ENCODE assay signal across 24 cellular contexts in genomic region chr6:15166121-15166520, GRCh38.
"Had no signal": no experiment of that assay in that cellular context is flagged by ENCODE, and none has a peak within 500 bp of the region (broad histone marks: within the 10 kb centered on the region; RNA-seq: fewer than 3 reads in every experiment).

No MANE protein-coding gene starts in this region.

- H3K4me1 ChIP-seq: esophagus squamous epithelium, heart right ventricle, lower lobe of right lung, pancreas, prostate gland, right atrium auricular region, stomach, thyroid gland had no signal

- DNase-seq: cortex of kidney; effector memory CD8-positive, alpha-beta T cell; erythroblast; esophagus squamous epithelium; foreskin melanocyte; glutamatergic neuron; heart right ventricle; hippocampal formation; left ventricle myocardium superior; lower lobe of right lung; naive thymus-derived CD8-positive, alpha-beta T cell; nephron progenitor cell; occipital lobe; pancreas; stimulated activated CD4-positive, alpha-beta T cell treated with anti-CD3 and anti-CD28 coated beads, Interleukin-2, amount 100 ng/mL, for 24 hours; stimulated activated CD4-positive, alpha-beta T cell treated with anti-CD3 and anti-CD28 coated beads, Interleukin-4, amount 100 ng/mL, for 24 hours; stimulated activated naive CD4-positive, alpha-beta T cell treated with Interleukin-2 at 50 U/mL for 16 hours; stomach; thyroid gland; trophoblast cell had no signal

- H3K9me3 ChIP-seq: esophagus squamous epithelium, heart right ventricle, lower lobe of right lung, pancreas, prostate gland, right atrium auricular region, stomach, thyroid gland had no signal

- H3K4me3 ChIP-seq: esophagus squamous epithelium, heart right ventricle, lower lobe of right lung, pancreas, prostate gland, right atrium auricular region, smooth muscle cell, stomach, thyroid gland had no signal

- H3K36me3 Mint-ChIP-seq: naive thymus-derived CD8-positive, alpha-beta T cell; stimulated activated effector memory CD8-positive, alpha-beta T cell treated with anti-CD3 and anti-CD28 coated beads, Interleukin-12 subunit alpha, Interleukin-12 subunit beta, amount 100 ng/mL, for 72 hours had no signal

- H3K27ac Mint-ChIP-seq: effector memory CD8-positive, alpha-beta T cell; naive thymus-derived CD8-positive, alpha-beta T cell; nephron progenitor cell; stimulated activated effector memory CD8-positive, alpha-beta T cell treated with anti-CD3 and anti-CD28 coated beads, Interleukin-12 subunit alpha, Interleukin-12 subunit beta, amount 100 ng/mL, for 72 hours had no signal

- H3K27ac ChIP-seq: esophagus squamous epithelium, heart right ventricle, lower lobe of right lung, pancreas, prostate gland, right atrium auricular region, stomach, thyroid gland had no signal

- H3K4me1 Mint-ChIP-seq: naive thymus-derived CD8-positive, alpha-beta T cell; stimulated activated effector memory CD8-positive, alpha-beta T cell treated with anti-CD3 and anti-CD28 coated beads, Interleukin-12 subunit alpha, Interleukin-12 subunit beta, amount 100 ng/mL, for 72 hours had no signal

- H3K27me3 Mint-ChIP-seq: effector memory CD8-positive, alpha-beta T cell; naive thymus-derived CD8-positive, alpha-beta T cell had no signal

- H3K4me3 Mint-ChIP-seq: effector memory CD8-positive, alpha-beta T cell; naive thymus-derived CD8-positive, alpha-beta T cell; nephron progenitor cell; stimulated activated effector memory CD8-positive, alpha-beta T cell treated with anti-CD3 and anti-CD28 coated beads, Interleukin-12 subunit alpha, Interleukin-12 subunit beta, amount 100 ng/mL, for 72 hours had no signal

- H3K36me3 ChIP-seq: esophagus squamous epithelium, heart right ventricle, lower lobe of right lung, pancreas, prostate gland, right atrium auricular region, stomach, thyroid gland had no signal

- H3K9me3 Mint-ChIP-seq: effector memory CD8-positive, alpha-beta T cell; naive thymus-derived CD8-positive, alpha-beta T cell; nephron progenitor cell; stimulated activated effector memory CD8-positive, alpha-beta T cell treated with anti-CD3 and anti-CD28 coated beads, Interleukin-12 subunit alpha, Interleukin-12 subunit beta, amount 100 ng/mL, for 72 hours had no signal

- H3K27me3 ChIP-seq: esophagus squamous epithelium, pancreas, right atrium auricular region, stomach, thyroid gland had no signal
